In genomic region chr5:150246424-150246823, GRCh38 we compare ENCODE assay signal across 37 cellular contexts. TPM values are rescaled to one million over a fixed set of nuclear protein-coding genes. Genes with fewer than 3 reads are reported as not detected.
"Had no signal": no experiment of that assay in that cellular context is flagged by ENCODE, and none has a peak within 500 bp of the region (broad histone marks: within the 10 kb centered on the region; RNA-seq: fewer than 3 reads in every experiment).

No MANE protein-coding gene starts in this region.

- H3K4me1 Mint-ChIP-seq: activated CD4-positive, alpha-beta T cell treated with anti-CD3 and anti-CD28 coated beads for 36 hours; activated CD4-positive, alpha-beta T cell treated with anti-CD3 and anti-CD28 coated beads, Interleukin-2, amount 10 ng/mL, durations not matched to agents 24 days and 14 days; activated CD8-positive, alpha-beta memory T cell treated with anti-CD3 and anti-CD28 coated beads, Interleukin-2, amount 10 ng/mL, durations not matched to agents 7 days and 5 days; activated naive CD4-positive, alpha-beta T cell treated with anti-CD3 and anti-CD28 coated beads, Interleukin-2, amount 50 U/mL, for 24 hours; activated naive CD8-positive, alpha-beta T cell treated with anti-CD3 and anti-CD28 coated beads for 36 hours; activated naive CD8-positive, alpha-beta T cell treated with anti-CD3 and anti-CD28 coated beads, Interleukin-2, amount 50 U/mL, for 24 hours had no signal

- H3K9me3 ChIP-seq: adrenal gland, breast epithelium, esophagus squamous epithelium had no signal

- ATAC-seq: activated CD4-positive, alpha-beta T cell treated with anti-CD3 and anti-CD28 coated beads for 36 hours; activated CD8-positive, alpha-beta memory T cell treated with anti-CD3 and anti-CD28 coated beads, Interleukin-2, amount 10 ng/mL, durations not matched to agents 7 days and 5 days; activated CD8-positive, alpha-beta T cell treated with anti-CD3 and anti-CD28 coated beads, Interleukin-2, amount 10 ng/mL, durations not matched to agents 7 days and 5 days; activated naive CD8-positive, alpha-beta T cell treated with anti-CD3 and anti-CD28 coated beads, Interleukin-2, amount 50 U/mL, for 24 hours; effector memory CD8-positive, alpha-beta T cell had no signal

- H3K4me3 Mint-ChIP-seq: activated CD4-positive, alpha-beta memory T cell treated with anti-CD3 and anti-CD28 coated beads for 36 hours; activated CD4-positive, alpha-beta T cell treated with anti-CD3 and anti-CD28 coated beads for 36 hours; activated CD4-positive, alpha-beta T cell treated with anti-CD3 and anti-CD28 coated beads, Interleukin-2, amount 10 ng/mL, durations not matched to agents 24 days and 14 days; activated CD8-positive, alpha-beta memory T cell treated with anti-CD3 and anti-CD28 coated beads, Interleukin-2, amount 10 ng/mL, durations not matched to agents 7 days and 5 days; activated CD8-positive, alpha-beta T cell treated with anti-CD3 and anti-CD28 coated beads, Interleukin-2, amount 10 ng/mL, durations not matched to agents 7 days and 5 days; activated naive CD4-positive, alpha-beta T cell treated with anti-CD3 and anti-CD28 coated beads for 36 hours; activated naive CD4-positive, alpha-beta T cell treated with anti-CD3 and anti-CD28 coated beads, Interleukin-2, amount 50 U/mL, for 24 hours; activated naive CD8-positive, alpha-beta T cell treated with anti-CD3 and anti-CD28 coated beads for 36 hours; activated naive CD8-positive, alpha-beta T cell treated with anti-CD3 and anti-CD28 coated beads, Interleukin-2, amount 50 U/mL, for 24 hours; activated T-helper 1 cell treated with anti-CD3 and anti-CD28 coated beads, Interleukin-12 subunit alpha, Interleukin-12 subunit beta, Interleukin-2, Interleukin-4 antibody, amounts not matched to agents 30 ng/mL and 10 ng/mL and 1 ng/mL, durations not matched to agents 14 hours and 24 hours and 36 hours; effector memory CD8-positive, alpha-beta T cell had no signal

- H3K4me3 ChIP-seq: adrenal gland, breast epithelium, esophagus squamous epithelium had no signal

- H3K36me3 Mint-ChIP-seq: activated CD4-positive, alpha-beta memory T cell treated with anti-CD3 and anti-CD28 coated beads for 36 hours; activated CD8-positive, alpha-beta memory T cell treated with anti-CD3 and anti-CD28 coated beads, Interleukin-2, amount 10 ng/mL, durations not matched to agents 7 days and 5 days; activated naive CD4-positive, alpha-beta T cell treated with anti-CD3 and anti-CD28 coated beads, Interleukin-2, amount 50 U/mL, for 24 hours; activated naive CD8-positive, alpha-beta T cell treated with anti-CD3 and anti-CD28 coated beads for 36 hours had no signal

- H3K27ac ChIP-seq: adrenal gland, breast epithelium, epithelial cell of prostate, esophagus squamous epithelium had no signal

- H3K27me3 Mint-ChIP-seq: activated CD4-positive, alpha-beta T cell treated with anti-CD3 and anti-CD28 coated beads for 36 hours; activated CD4-positive, alpha-beta T cell treated with anti-CD3 and anti-CD28 coated beads, Interleukin-2, amount 10 ng/mL, durations not matched to agents 24 days and 14 days; activated naive CD4-positive, alpha-beta T cell treated with anti-CD3 and anti-CD28 coated beads, Interleukin-2, amount 50 U/mL, for 24 hours; activated naive CD8-positive, alpha-beta T cell treated with anti-CD3 and anti-CD28 coated beads for 36 hours had no signal

- H3K9me3 Mint-ChIP-seq: activated CD4-positive, alpha-beta memory T cell treated with anti-CD3 and anti-CD28 coated beads for 36 hours; activated CD4-positive, alpha-beta T cell treated with anti-CD3 and anti-CD28 coated beads, Interleukin-2, amount 10 ng/mL, durations not matched to agents 24 days and 14 days; activated naive CD4-positive, alpha-beta T cell treated with anti-CD3 and anti-CD28 coated beads for 36 hours; activated naive CD4-positive, alpha-beta T cell treated with anti-CD3 and anti-CD28 coated beads, Interleukin-2, amount 50 U/mL, for 24 hours; activated naive CD8-positive, alpha-beta T cell treated with anti-CD3 and anti-CD28 coated beads for 36 hours; activated naive CD8-positive, alpha-beta T cell treated with anti-CD3 and anti-CD28 coated beads, Interleukin-2, amount 50 U/mL, for 24 hours; activated T-helper 1 cell treated with anti-CD3 and anti-CD28 coated beads, Interleukin-12 subunit alpha, Interleukin-12 subunit beta, Interleukin-2, Interleukin-4 antibody, amounts not matched to agents 30 ng/mL and 10 ng/mL and 1 ng/mL, durations not matched to agents 14 hours and 24 hours and 36 hours; activated T-helper 2 cell treated with anti-CD3 and anti-CD28 coated beads, Interferon-gamma antibody, Interleukin-2, Interleukin-4, amounts not matched to agents 10 μg/mL and 5 μg/mL and 100 μg/mL, durations not matched to agents 14 hours and 24 hours and 36 hours; brain; effector memory CD8-positive, alpha-beta T cell had no signal

- H3K27me3 ChIP-seq: adrenal gland, breast epithelium had no signal

- H3K36me3 ChIP-seq: adrenal gland, breast epithelium, esophagus squamous epithelium had no signal

- H3K4me1 ChIP-seq: adrenal gland, breast epithelium had no signal

- H3K27ac Mint-ChIP-seq: activated CD4-positive, alpha-beta memory T cell treated with anti-CD3 and anti-CD28 coated beads for 36 hours; activated CD4-positive, alpha-beta T cell treated with anti-CD3 and anti-CD28 coated beads for 36 hours; activated CD4-positive, alpha-beta T cell treated with anti-CD3 and anti-CD28 coated beads, Interleukin-2, amount 10 ng/mL, durations not matched to agents 24 days and 14 days; activated CD8-positive, alpha-beta memory T cell treated with anti-CD3 and anti-CD28 coated beads, Interleukin-2, amount 10 ng/mL, durations not matched to agents 7 days and 5 days; activated CD8-positive, alpha-beta T cell treated with anti-CD3 and anti-CD28 coated beads, Interleukin-2, amount 10 ng/mL, durations not matched to agents 7 days and 5 days; activated naive CD4-positive, alpha-beta T cell treated with anti-CD3 and anti-CD28 coated beads for 36 hours; activated naive CD4-positive, alpha-beta T cell treated with anti-CD3 and anti-CD28 coated beads, Interleukin-2, amount 50 U/mL, for 24 hours; activated naive CD8-positive, alpha-beta T cell treated with anti-CD3 and anti-CD28 coated beads for 36 hours; activated naive CD8-positive, alpha-beta T cell treated with anti-CD3 and anti-CD28 coated beads, Interleukin-2, amount 50 U/mL, for 24 hours; activated T-helper 1 cell treated with anti-CD3 and anti-CD28 coated beads, Interleukin-12 subunit alpha, Interleukin-12 subunit beta, Interleukin-2, Interleukin-4 antibody, amounts not matched to agents 30 ng/mL and 10 ng/mL and 1 ng/mL, durations not matched to agents 14 hours and 24 hours and 36 hours; activated T-helper 2 cell treated with anti-CD3 and anti-CD28 coated beads, Interferon-gamma antibody, Interleukin-2, Interleukin-4, amounts not matched to agents 10 μg/mL and 5 μg/mL and 100 μg/mL, durations not matched to agents 14 hours and 24 hours and 36 hours had no signal

- DNase-seq: activated CD4-positive, alpha-beta memory T cell treated with anti-CD3 and anti-CD28 coated beads for 36 hours; activated CD4-positive, alpha-beta T cell treated with anti-CD3 and anti-CD28 coated beads for 36 hours; activated CD4-positive, alpha-beta T cell treated with anti-CD3 and anti-CD28 coated beads, Interleukin-2, amount 10 ng/mL, durations not matched to agents 24 days and 14 days; activated CD4-positive, CD25-positive, alpha-beta regulatory T cell; activated CD4-positive, CD25-positive, alpha-beta regulatory T cell treated with anti-CD3 and anti-CD28 coated beads, Interleukin-2, amount 50 U/mL, for 72 hours; activated CD8-positive, alpha-beta memory T cell treated with anti-CD3 and anti-CD28 coated beads, Interleukin-2, amount 10 ng/mL, durations not matched to agents 7 days and 5 days; activated CD8-positive, alpha-beta memory T cell treated with anti-CD3 and anti-CD28 coated beads, Interleukin-2, amount 50 U/mL, for 4 hours; activated CD8-positive, alpha-beta T cell treated with anti-CD3 and anti-CD28 coated beads, Interleukin-2, amount 10 ng/mL, durations not matched to agents 7 days and 5 days; activated effector memory CD4-positive, alpha-beta T cell treated with anti-CD3 and anti-CD28 coated beads, Interleukin-2, amount 50 U/mL, for 16 hours; activated naive CD4-positive, alpha-beta T cell treated with anti-CD3 and anti-CD28 coated beads for 36 hours; activated naive CD8-positive, alpha-beta T cell treated with anti-CD3 and anti-CD28 coated beads for 36 hours; activated naive CD8-positive, alpha-beta T cell treated with anti-CD3 and anti-CD28 coated beads, Interleukin-2, amount 50 U/mL, for 24 hours; activated T-cell treated with anti-CD3 and anti-CD28 coated beads, Interleukin-2, amount 50 U/mL, for 1 hour; activated T-cell treated with anti-CD3 and anti-CD28 coated beads, Interleukin-2, amount 50 U/mL, for 48 hours; adrenal gland; amygdala; aorta; caudate nucleus; cortex of kidney; dermis blood vessel endothelial cell; effector CD4-positive, alpha-beta T cell; effector memory CD8-positive, alpha-beta T cell; esophagus squamous epithelium; foreskin melanocyte; T-helper 2 cell had no signal

RNA-seq across cellular contexts. Expression of gene CAMK2A, which starts 43.1 kb away (rescaled TPM):
- total RNA-seq: activated CD4-positive, alpha-beta memory T cell treated with anti-CD3 and anti-CD28 coated beads for 36 hours; activated CD4-positive, alpha-beta T cell treated with anti-CD3 and anti-CD28 coated beads for 36 hours; activated CD4-positive, alpha-beta T cell treated with anti-CD3 and anti-CD28 coated beads, Interleukin-2, amount 10 ng/mL, durations not matched to agents 24 days and 14 days; activated CD8-positive, alpha-beta memory T cell treated with anti-CD3 and anti-CD28 coated beads for 36 hours; activated CD8-positive, alpha-beta memory T cell treated with anti-CD3 and anti-CD28 coated beads, Interleukin-2, amount 10 ng/mL, durations not matched to agents 7 days and 5 days; activated CD8-positive, alpha-beta T cell treated with anti-CD3 and anti-CD28 coated beads, Interleukin-2, amount 10 ng/mL, durations not matched to agents 7 days and 5 days; activated naive CD4-positive, alpha-beta T cell treated with anti-CD3 and anti-CD28 coated beads for 36 hours; activated naive CD8-positive, alpha-beta T cell treated with anti-CD3 and anti-CD28 coated beads for 36 hours; activated T-helper 1 cell treated with anti-CD3 and anti-CD28 coated beads, Interleukin-12 subunit alpha, Interleukin-12 subunit beta, Interleukin-2, Interleukin-4 antibody, amounts not matched to agents 30 ng/mL and 10 ng/mL and 1 ng/mL, durations not matched to agents 14 hours and 24 hours and 36 hours; activated T-helper 2 cell treated with anti-CD3 and anti-CD28 coated beads, Interferon-gamma antibody, Interleukin-2, Interleukin-4, amounts not matched to agents 10 μg/mL and 5 μg/mL and 100 μg/mL, durations not matched to agents 14 hours and 24 hours and 36 hours; chondrocyte; dermis blood vessel endothelial cell; endothelial cell of umbilical vein; T-helper 1 cell treated with Interleukin-12 subunit alpha and Interleukin-12 subunit beta and Interleukin-4 antibody, amounts not matched to agents 30 ng/mL and 1 ng/mL, for 36 hours had no signal
- polyA plus RNA-seq: endothelial cell of umbilical vein had no signal

RNA-seq across cellular contexts. Expression of gene ARSI, which starts 56.3 kb away (rescaled TPM):
- total RNA-seq: activated CD4-positive, alpha-beta memory T cell treated with anti-CD3 and anti-CD28 coated beads for 36 hours; activated CD4-positive, alpha-beta T cell treated with anti-CD3 and anti-CD28 coated beads for 36 hours; activated CD4-positive, alpha-beta T cell treated with anti-CD3 and anti-CD28 coated beads, Interleukin-2, amount 10 ng/mL, durations not matched to agents 24 days and 14 days; activated CD8-positive, alpha-beta memory T cell treated with anti-CD3 and anti-CD28 coated beads for 36 hours; activated CD8-positive, alpha-beta memory T cell treated with anti-CD3 and anti-CD28 coated beads, Interleukin-2, amount 10 ng/mL, durations not matched to agents 7 days and 5 days; activated CD8-positive, alpha-beta T cell treated with anti-CD3 and anti-CD28 coated beads, Interleukin-2, amount 10 ng/mL, durations not matched to agents 7 days and 5 days; activated naive CD4-positive, alpha-beta T cell treated with anti-CD3 and anti-CD28 coated beads for 36 hours; activated naive CD8-positive, alpha-beta T cell treated with anti-CD3 and anti-CD28 coated beads for 36 hours; activated T-helper 1 cell treated with anti-CD3 and anti-CD28 coated beads, Interleukin-12 subunit alpha, Interleukin-12 subunit beta, Interleukin-2, Interleukin-4 antibody, amounts not matched to agents 30 ng/mL and 10 ng/mL and 1 ng/mL, durations not matched to agents 14 hours and 24 hours and 36 hours; activated T-helper 2 cell treated with anti-CD3 and anti-CD28 coated beads, Interferon-gamma antibody, Interleukin-2, Interleukin-4, amounts not matched to agents 10 μg/mL and 5 μg/mL and 100 μg/mL, durations not matched to agents 14 hours and 24 hours and 36 hours; T-helper 1 cell treated with Interleukin-12 subunit alpha and Interleukin-12 subunit beta and Interleukin-4 antibody, amounts not matched to agents 30 ng/mL and 1 ng/mL, for 36 hours had no signal
- polyA plus RNA-seq: aorta had no signal

RNA-seq across cellular contexts. Expression of gene SLC6A7, which starts 56.6 kb away (rescaled TPM):
- total RNA-seq: activated CD4-positive, alpha-beta memory T cell treated with anti-CD3 and anti-CD28 coated beads for 36 hours; activated CD4-positive, alpha-beta T cell treated with anti-CD3 and anti-CD28 coated beads for 36 hours; activated CD4-positive, alpha-beta T cell treated with anti-CD3 and anti-CD28 coated beads, Interleukin-2, amount 10 ng/mL, durations not matched to agents 24 days and 14 days; activated CD8-positive, alpha-beta memory T cell treated with anti-CD3 and anti-CD28 coated beads for 36 hours; activated CD8-positive, alpha-beta memory T cell treated with anti-CD3 and anti-CD28 coated beads, Interleukin-2, amount 10 ng/mL, durations not matched to agents 7 days and 5 days; activated CD8-positive, alpha-beta T cell treated with anti-CD3 and anti-CD28 coated beads, Interleukin-2, amount 10 ng/mL, durations not matched to agents 7 days and 5 days; activated naive CD4-positive, alpha-beta T cell treated with anti-CD3 and anti-CD28 coated beads for 36 hours; activated naive CD8-positive, alpha-beta T cell treated with anti-CD3 and anti-CD28 coated beads for 36 hours; activated T-helper 1 cell treated with anti-CD3 and anti-CD28 coated beads, Interleukin-12 subunit alpha, Interleukin-12 subunit beta, Interleukin-2, Interleukin-4 antibody, amounts not matched to agents 30 ng/mL and 10 ng/mL and 1 ng/mL, durations not matched to agents 14 hours and 24 hours and 36 hours; activated T-helper 2 cell treated with anti-CD3 and anti-CD28 coated beads, Interferon-gamma antibody, Interleukin-2, Interleukin-4, amounts not matched to agents 10 μg/mL and 5 μg/mL and 100 μg/mL, durations not matched to agents 14 hours and 24 hours and 36 hours; adrenal gland; aorta; chondrocyte; dermis blood vessel endothelial cell; endothelial cell of umbilical vein; esophagus squamous epithelium; fibroblast of lung; T-helper 1 cell treated with Interleukin-12 subunit alpha and Interleukin-12 subunit beta and Interleukin-4 antibody, amounts not matched to agents 30 ng/mL and 1 ng/mL, for 36 hours had no signal
- polyA plus RNA-seq: adrenal gland, endothelial cell of umbilical vein, esophagus had no signal
